1 cellular context compared by ENCODE assay signal in the genomic region with DNA sequence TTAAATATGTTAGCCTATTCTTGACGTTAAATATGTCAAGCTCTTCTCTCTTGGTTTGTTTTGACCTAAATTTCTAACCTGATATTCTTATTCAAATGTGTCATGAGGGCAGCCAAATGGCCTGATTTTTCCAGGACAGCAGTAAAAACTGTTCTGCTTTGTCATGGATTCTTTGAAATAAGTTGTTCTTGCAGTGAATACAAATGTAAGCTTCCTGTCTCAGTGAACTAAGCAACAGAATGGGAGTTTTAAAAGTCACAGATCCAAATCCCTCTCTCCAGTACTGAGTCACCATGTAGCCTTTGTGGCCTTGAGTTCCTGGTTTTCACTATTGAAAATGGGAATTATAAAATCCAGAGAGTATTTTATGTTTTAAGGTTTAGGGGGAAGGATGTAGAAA.
TF ChIP-seq lines count a peak whose summit lies in the region.

No MANE protein-coding gene starts in this region.

TF ChIP-seq in HepG2, 621 proteins besides CTCF, POLR2A, EP300 and RAD21 (continued from another document):
- TF ChIP-seq, protein P1, sequence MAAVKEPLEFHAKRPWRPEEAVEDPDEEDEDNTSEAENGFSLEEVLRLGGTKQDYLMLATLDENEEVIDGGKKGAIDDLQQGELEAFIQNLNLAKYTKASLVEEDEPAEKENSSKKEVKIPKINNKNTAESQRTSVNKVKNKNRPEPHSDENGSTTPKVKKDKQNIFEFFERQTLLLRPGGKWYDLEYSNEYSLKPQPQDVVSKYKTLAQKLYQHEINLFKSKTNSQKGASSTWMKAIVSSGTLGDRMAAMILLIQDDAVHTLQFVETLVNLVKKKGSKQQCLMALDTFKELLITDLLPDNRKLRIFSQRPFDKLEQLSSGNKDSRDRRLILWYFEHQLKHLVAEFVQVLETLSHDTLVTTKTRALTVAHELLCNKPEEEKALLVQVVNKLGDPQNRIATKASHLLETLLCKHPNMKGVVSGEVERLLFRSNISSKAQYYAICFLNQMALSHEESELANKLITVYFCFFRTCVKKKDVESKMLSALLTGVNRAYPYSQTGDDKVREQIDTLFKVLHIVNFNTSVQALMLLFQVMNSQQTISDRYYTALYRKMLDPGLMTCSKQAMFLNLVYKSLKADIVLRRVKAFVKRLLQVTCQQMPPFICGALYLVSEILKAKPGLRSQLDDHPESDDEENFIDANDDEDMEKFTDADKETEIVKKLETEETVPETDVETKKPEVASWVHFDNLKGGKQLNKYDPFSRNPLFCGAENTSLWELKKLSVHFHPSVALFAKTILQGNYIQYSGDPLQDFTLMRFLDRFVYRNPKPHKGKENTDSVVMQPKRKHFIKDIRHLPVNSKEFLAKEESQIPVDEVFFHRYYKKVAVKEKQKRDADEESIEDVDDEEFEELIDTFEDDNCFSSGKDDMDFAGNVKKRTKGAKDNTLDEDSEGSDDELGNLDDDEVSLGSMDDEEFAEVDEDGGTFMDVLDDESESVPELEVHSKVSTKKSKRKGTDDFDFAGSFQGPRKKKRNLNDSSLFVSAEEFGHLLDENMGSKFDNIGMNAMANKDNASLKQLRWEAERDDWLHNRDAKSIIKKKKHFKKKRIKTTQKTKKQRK (IDR thresholded peaks at IDR 0.05; ENCODE audit: low read length), result no peak
- TF ChIP-seq TOPORS (CRISPR knock-in tag; IDR thresholded peaks at IDR 0.05) (no peak), SOX5 (CRISPR knock-in tag; IDR thresholded peaks at IDR 0.05; ENCODE audit: borderline replicate concordance) (no peak), NFIB (CRISPR knock-in tag; IDR thresholded peaks at IDR 0.05; ENCODE audit: borderline replicate concordance) (no peak), ZNF644 (CRISPR knock-in tag; IDR thresholded peaks at IDR 0.05; ENCODE audit: low read depth) (no peak), U2AF1 (optimal IDR thresholded peaks at IDR 0.05; ENCODE audit: low read depth, low read length) (no peak)
TF ChIP-seq in HepG2: peak in this region for 0.
